21 cellular contexts compared by ENCODE assay signal in the genomic region with DNA sequence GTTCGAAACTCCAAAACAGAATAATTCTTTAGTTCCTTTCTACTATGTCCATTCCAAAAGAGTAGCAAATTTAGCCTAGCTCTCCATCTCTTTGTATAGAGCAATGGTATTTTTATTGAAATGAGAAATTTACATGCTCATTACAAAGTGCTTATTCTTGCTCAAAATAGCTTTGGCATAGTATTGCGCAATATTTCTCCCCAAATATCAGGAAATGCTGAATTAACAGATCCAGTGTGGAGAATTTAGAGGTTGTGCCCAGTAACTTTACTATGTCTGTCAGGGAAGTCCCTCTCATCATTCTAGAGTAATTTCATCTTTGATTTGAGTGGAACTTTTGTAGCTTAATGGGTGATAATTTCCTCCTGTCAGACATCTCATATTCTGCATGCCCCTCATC.
DNase-seq lines count a peak whose midpoint lies in the region; ATAC-seq and TF ChIP-seq lines count a peak whose summit lies in the region.
"Had no signal": no experiment of that assay in that cellular context is flagged by ENCODE, and none has a peak within 500 bp of the region (broad histone marks: within the 10 kb centered on the region; RNA-seq: fewer than 3 reads in every experiment).

No MANE protein-coding gene starts in this region.

- H2BK120ac ChIP-seq in IMR-90 (ENCODE audit: low read depth, low read length) = no peak overlapping the region

- no peak overlapping the region for H2BK5ac ChIP-seq in IMR-90 (ENCODE audit: low read depth, low read length, poor library complexity, severe bottlenecking)

- H2AK9ac ChIP-seq in IMR-90 (replicated peaks; ENCODE audit: low read depth, low read length, poor library complexity) = no peak overlapping the region

- peaks cover 4% of the 10 kb centered on the region for H3K9me3 Mint-ChIP-seq in activated CD4-positive, alpha-beta T cell treated with anti-CD3 and anti-CD28 coated beads for 36 hours (ENCODE audit: low read depth)

- no peaks in the 10 kb centered on the region for H3K9me3 ChIP-seq in A673 (ENCODE audit: low read depth, low read length, poor library complexity, severe bottlenecking)
- H3K9me3 ChIP-seq in IMR-90 (ENCODE audit: control insufficient read depth, insufficient read depth, low read length) = no peaks in the 10 kb centered on the region
- H3K9me3 ChIP-seq in adipocyte (ENCODE audit: control insufficient read depth, low read length) = no peaks in the 10 kb centered on the region
- H3K9me3 ChIP-seq: BE2C; BLaER1 treated with 17β-estradiol and CSF1 and Interleukin-3, amounts not matched to agents 10 nM and 100 nM had no signal

- H3K27ac ChIP-seq in A673 (ENCODE audit: low read depth, low read length, poor library complexity, severe bottlenecking) (no peak overlapping the region), IMR-90 (ENCODE audit: insufficient read depth, low read length) (no peak overlapping the region)
- H3K27ac ChIP-seq: BLaER1 treated with 17β-estradiol and CSF1 and Interleukin-3, amounts not matched to agents 10 nM and 100 nM had no signal

- no peak overlapping the region for H2AK5ac ChIP-seq in IMR-90 (ENCODE audit: low read depth, low read length)

- no CpG with 5 or more reads among the region's 2 CpGs for WGBS in IMR-90 (ENCODE audit: extremely low coverage in 2 of 2, insufficient read length in 1 of 2), 2 experiments

- H3K27me3 Mint-ChIP-seq in activated CD4-positive, alpha-beta T cell treated with anti-CD3 and anti-CD28 coated beads for 36 hours = no peaks in the 10 kb centered on the region
- H3K27me3 Mint-ChIP-seq: CD4-positive, alpha-beta T cell had no signal

- intact Hi-C loops in A673 (cut with micrococcal nuclease; ENCODE audit: unreplicated experiment) = no loop called here
- intact Hi-C loops in IMR-90 (cut with micrococcal nuclease) = no loop called here
- intact Hi-C loops in activated CD4-positive, alpha-beta T cell treated with anti-CD3 and anti-CD28 coated beads for 36 hours (cut with DNase I, micrococcal nuclease) = no loop called here

- POLR2A ChIA-PET in A673 (lab: Charles Lee; ENCODE audit: low non-redundant PET) = no interaction called here
- POLR2A ChIA-PET in IMR-90 (lab: Charles Lee; ENCODE audit: unreplicated experiment) = no interaction called here
- POLR2A ChIA-PET in activated CD4-positive, alpha-beta T cell treated with anti-CD3 and anti-CD28 coated beads for 36 hours (lab: Charles Lee) = no interaction called here

- H4K91ac ChIP-seq in IMR-90 (ENCODE audit: insufficient read depth, low read depth, low read length) = no peak overlapping the region

- H3K4me3 Mint-ChIP-seq in activated CD4-positive, alpha-beta T cell treated with anti-CD3 and anti-CD28 coated beads for 36 hours = no peak overlapping the region
- H3K4me3 Mint-ChIP-seq: CD14-positive monocyte; CD4-positive, alpha-beta T cell; CD8-positive, alpha-beta memory T cell had no signal

- H3K4me3 ChIP-seq in A673 (ENCODE audit: low read depth, low read length, poor library complexity, severe bottlenecking) = no peak overlapping the region
- H3K4me3 ChIP-seq in IMR-90 (ENCODE audit: insufficient read depth, low read depth, low read length) = no peak overlapping the region
- no peak overlapping the region for H3K4me3 ChIP-seq in adipocyte (ENCODE audit: low read length)
- H3K4me3 ChIP-seq: BLaER1 treated with 17β-estradiol and CSF1 and Interleukin-3, amounts not matched to agents 10 nM and 100 nM; GM12878 had no signal

- no peak for TF ChIP-seq POLR2A in IMR-90 (IDR thresholded peaks at IDR 0.05; ENCODE audit: low read depth, low read length)

- no peak overlapping the region for H3K14ac ChIP-seq in IMR-90 (replicated peaks; ENCODE audit: low read depth, low read length)

- no peak overlapping the region for H3K4me2 ChIP-seq in IMR-90 (ENCODE audit: low read depth, low read length)

- no TSS peak for BruUV-seq in A673 (replicated peaks; lab: Mats Ljungman, UMichigan)
- BruUV-seq in IMR-90 (replicated peaks; lab: Mats Ljungman, UMichigan) = no TSS peak

- H2BK20ac ChIP-seq in IMR-90 (ENCODE audit: low read depth, low read length) = no peak overlapping the region

- DNase-seq in A673 (ENCODE audit: low spot score) (peak; percentile 2), IMR-90 (no peak), adipocyte (ENCODE audit: low read depth) (peak; percentile 32)
- DNase-seq in activated CD4-positive, alpha-beta T cell treated with anti-CD3 and anti-CD28 coated beads for 36 hours = no peak
- DNase-seq: ACHN; AML-193; BE2C; CD4-positive, alpha-beta T cell; CD8-positive, alpha-beta memory T cell; DMS 273 treated with DMSO at 0.1 percent for 48 hours; DMS79; EL; GDM1; GOT3; H7; HCEC 1CT had no signal

- CTCF ChIA-PET in A673 (lab: Charles Lee) (no interaction called here), IMR-90 (lab: Yijun Ruan, JAX) (no interaction called here)
- CTCF ChIA-PET in activated CD4-positive, alpha-beta T cell treated with anti-CD3 and anti-CD28 coated beads for 36 hours (lab: Charles Lee) = no interaction called here

- H3K4me1 Mint-ChIP-seq in activated CD4-positive, alpha-beta T cell treated with anti-CD3 and anti-CD28 coated beads for 36 hours = no peaks in the 10 kb centered on the region
- H3K4me1 Mint-ChIP-seq: CD14-positive monocyte; CD8-positive, alpha-beta memory T cell had no signal

- no peaks in the 10 kb centered on the region for H3K27me3 ChIP-seq in A673 (replicated peaks; ENCODE audit: insufficient read depth, low read depth, low read length, poor library complexity)
- H3K27me3 ChIP-seq in IMR-90 (ENCODE audit: control insufficient read depth, insufficient read depth, low read length) = no peaks in the 10 kb centered on the region
- H3K27me3 ChIP-seq in adipocyte (replicated peaks; ENCODE audit: control insufficient read depth, insufficient read depth, low read length) = no peaks in the 10 kb centered on the region
- H3K27me3 ChIP-seq: BE2C; BLaER1 treated with 17β-estradiol and CSF1 and Interleukin-3, amounts not matched to agents 10 nM and 100 nM had no signal

- no peaks in the 10 kb centered on the region for H3K36me3 Mint-ChIP-seq in activated CD4-positive, alpha-beta T cell treated with anti-CD3 and anti-CD28 coated beads for 36 hours (ENCODE audit: low read depth)
- H3K36me3 Mint-ChIP-seq: CD14-positive monocyte; CD8-positive, alpha-beta memory T cell had no signal

- dilution Hi-C loops in IMR-90 (cut with HindIII; ENCODE audit: low sequenced_read_pairs, unreplicated experiment) = no loop called here

- H3K4ac ChIP-seq in IMR-90 (ENCODE audit: low read depth, low read length) = no peak overlapping the region

- no peaks in the 10 kb centered on the region for H3K9me1 ChIP-seq in IMR-90 (ENCODE audit: insufficient read depth, low read length)

- H3K4me1 ChIP-seq in A673 (ENCODE audit: insufficient read depth, low read length, poor library complexity, severe bottlenecking) = no peaks in the 10 kb centered on the region
- H3K4me1 ChIP-seq in IMR-90 (ENCODE audit: control insufficient read depth, insufficient read depth, low read length) = no peaks in the 10 kb centered on the region
- H3K4me1 ChIP-seq in adipocyte (ENCODE audit: control insufficient read depth, insufficient read depth, low read length) = no peaks in the 10 kb centered on the region
- H3K4me1 ChIP-seq: BE2C had no signal

- TF ChIP-seq CTCF in A673 (conservative IDR thresholded peaks at IDR 0.05; ENCODE audit: low read depth, low read length) (no peak), IMR-90 (conservative IDR thresholded peaks at IDR 0.05; ENCODE audit: low read depth, low read length) (no peak)

- no peak overlapping the region for H4K8ac ChIP-seq in IMR-90 (ENCODE audit: low read depth in 2 of 2, low read length in 2 of 2)

- ATAC-seq in IMR-90 (ENCODE audit: low read depth) = no peak
- no peak for ATAC-seq in GM18502 (IDR thresholded peaks at IDR 0.05; ENCODE audit: poor library complexity, unreplicated experiment)
- no peak for ATAC-seq in HG03432 (IDR thresholded peaks at IDR 0.05; ENCODE audit: unreplicated experiment)
- ATAC-seq in activated CD4-positive, alpha-beta T cell treated with anti-CD3 and anti-CD28 coated beads for 36 hours = no peak
- ATAC-seq: GM12878 had no signal

- no peak overlapping the region for H3K18ac ChIP-seq in IMR-90 (ENCODE audit: low read depth, low read length)

- H3K9ac ChIP-seq in IMR-90 (ENCODE audit: low read depth, low read length) = no peak overlapping the region
- no peak overlapping the region for H3K9ac ChIP-seq in adipocyte (ENCODE audit: low read length)
- H3K9ac ChIP-seq: BLaER1 treated with 17β-estradiol and CSF1 and Interleukin-3, amounts not matched to agents 10 nM and 100 nM had no signal

- in situ Hi-C loops in IMR-90 (cut with MboI; ENCODE audit: low sequenced_read_pairs) = no loop called here

- H3K36me3 ChIP-seq in A673 (ENCODE audit: insufficient read depth, low read length, poor library complexity, severe bottlenecking) (no peaks in the 10 kb centered on the region), IMR-90 (ENCODE audit: control insufficient read depth, insufficient read depth, low read length) (no peaks in the 10 kb centered on the region), adipocyte (ENCODE audit: control insufficient read depth, insufficient read depth, low read length, severe bottlenecking) (no peaks in the 10 kb centered on the region)
- H3K36me3 ChIP-seq: BE2C; BLaER1 treated with 17β-estradiol and CSF1 and Interleukin-3, amounts not matched to agents 10 nM and 100 nM had no signal

- H4K20me1 ChIP-seq in IMR-90 (ENCODE audit: insufficient read depth, low read length) = no peaks in the 10 kb centered on the region
- H4K20me1 ChIP-seq: BLaER1 treated with 17β-estradiol and CSF1 and Interleukin-3, amounts not matched to agents 10 nM and 100 nM had no signal

- no peak overlapping the region for H2BK15ac ChIP-seq in IMR-90 (ENCODE audit: low read depth, low read length)

- no peak overlapping the region for H3K27ac Mint-ChIP-seq in activated CD4-positive, alpha-beta T cell treated with anti-CD3 and anti-CD28 coated beads for 36 hours
- H3K27ac Mint-ChIP-seq: CD14-positive monocyte; CD4-positive, alpha-beta T cell; CD8-positive, alpha-beta memory T cell had no signal

- H3K23ac ChIP-seq in IMR-90 (ENCODE audit: low read depth, low read length) = no peak overlapping the region

- H2AFZ ChIP-seq in IMR-90 (replicated peaks; ENCODE audit: low read length, poor library complexity) = no peak overlapping the region

- no peak overlapping the region for H3K56ac ChIP-seq in IMR-90 (ENCODE audit: extremely low read depth, insufficient read depth, low read length)

- no peaks in the 10 kb centered on the region for H3K79me1 ChIP-seq in IMR-90 (ENCODE audit: low read depth in 1 of 2, low read length in 2 of 2)

- TF ChIP-seq RAD21 in IMR-90 (IDR thresholded peaks at IDR 0.05; ENCODE audit: low read length) = no peak

- no peak overlapping the region for H4K5ac ChIP-seq in IMR-90 (ENCODE audit: low read depth, low read length)

TF ChIP-seq in IMR-90, 13 proteins besides CTCF, POLR2A, EP300 and RAD21:
- TF ChIP-seq MAZ (IDR thresholded peaks at IDR 0.05; ENCODE audit: borderline replicate concordance, low read depth, low read length) = no peak
- peak; percentile 96 for TF ChIP-seq CEBPB (IDR thresholded peaks at IDR 0.05; ENCODE audit: low read depth, low read length)

Comparison
In these comparisons a context has a peak if more than half of its experiments do, and no peak if none do; other contexts are left out.
1. DNase-seq: peak in A673 (single experiment) and adipocyte (single experiment); none in IMR-90 (single experiment) and activated CD4-positive, alpha-beta T cell treated with anti-CD3 and anti-CD28 coated beads for 36 hours (single experiment).